ENCODE assay signal across 1 cellular context in genomic region chr1:22563671-22564612, GRCh38.
TF ChIP-seq lines count a peak whose summit lies in the region.

No MANE protein-coding gene starts in this region.

TF ChIP-seq in HEK293, 187 proteins besides CTCF, POLR2A, EP300 and RAD21 (continued from another document):
- peak; percentile 22 for TF ChIP-seq ZBTB26 (tag by site-specific recombination; optimal IDR thresholded peaks at IDR 0.05)
- 0 out of 2 replicates have a peak, but pooled peaks have one; percentile 17 for TF ChIP-seq EGR2 (tag by site-specific recombination; IDR thresholded peaks at IDR 0.05; ENCODE audit: low read depth)
- TF ChIP-seq ZNF155 (tag by site-specific recombination; IDR thresholded peaks at IDR 0.05), result no peak
- peak; percentile 35; the same call in 1 of the 2 replicates for TF ChIP-seq ZFHX2 (tag by site-specific recombination; conservative IDR thresholded peaks at IDR 0.05)
- TF ChIP-seq ZFP69B (tag by site-specific recombination; IDR thresholded peaks at IDR 0.05), result no peak
- TF ChIP-seq HOXA7 (CRISPR knock-in tag; IDR thresholded peaks at IDR 0.05; ENCODE audit: borderline replicate concordance), result no peak
- TF ChIP-seq WT1 (tag by site-specific recombination; IDR thresholded peaks at IDR 0.05), result peak; percentile 35; the same call in 1 of the 2 replicates
- TF ChIP-seq ZNF335 (tag by site-specific recombination; conservative IDR thresholded peaks at IDR 0.05), result peak; percentile 54
- TF ChIP-seq ZNF473 (tag by site-specific recombination; IDR thresholded peaks at IDR 0.05), result no peak
- no peak for TF ChIP-seq ZNF701 (tag by site-specific recombination; IDR thresholded peaks at IDR 0.05)
- TF ChIP-seq ZNF76 (tag by site-specific recombination; IDR thresholded peaks at IDR 0.05; ENCODE audit: borderline replicate concordance, low read depth), result 0 out of 2 replicates have a peak, but pooled peaks have one; percentile 36
